1 cellular context compared by ENCODE assay signal in genomic region chr6:106800379-106800778, GRCh38.
TF ChIP-seq lines count a peak whose summit lies in the region.

No MANE protein-coding gene starts in this region.

TF ChIP-seq in H1, 55 proteins besides CTCF, POLR2A, EP300 and RAD21 (continued from another document):
- TF ChIP-seq RXRA (IDR thresholded peaks at IDR 0.05; ENCODE audit: insufficient read depth, low read depth, low read length): no peak
- no peak for TF ChIP-seq EGR1 (IDR thresholded peaks at IDR 0.05; ENCODE audit: borderline replicate concordance, low read depth, low read length)
- TF ChIP-seq E2F6 (IDR thresholded peaks at IDR 0.05): no peak
- TF ChIP-seq ATF2 (IDR thresholded peaks at IDR 0.05; ENCODE audit: low read length): no peak
- TF ChIP-seq ATF3 (IDR thresholded peaks at IDR 0.05; ENCODE audit: insufficient read depth, low read depth, low read length): no peak
- TF ChIP-seq JUN (IDR thresholded peaks at IDR 0.05; ENCODE audit: low read depth, low read length): no peak
- no peak for TF ChIP-seq NRF1 (IDR thresholded peaks at IDR 0.05; ENCODE audit: low read depth, low read length)
- TF ChIP-seq BCL11A (IDR thresholded peaks at IDR 0.05; ENCODE audit: low read depth in 2 of 2, low read length in 2 of 2): no peak
- TF ChIP-seq CEBPB (IDR thresholded peaks at IDR 0.05; ENCODE audit: low read depth, low read length): no peak
- TF ChIP-seq CHD2 (IDR thresholded peaks at IDR 0.05; ENCODE audit: low read length): no peak
- TF ChIP-seq RNF2 (IDR thresholded peaks at IDR 0.05; ENCODE audit: borderline replicate concordance, low read depth, low read length, missing control alignments, poor library complexity, severe bottlenecking): no peak
